In the genomic region with DNA sequence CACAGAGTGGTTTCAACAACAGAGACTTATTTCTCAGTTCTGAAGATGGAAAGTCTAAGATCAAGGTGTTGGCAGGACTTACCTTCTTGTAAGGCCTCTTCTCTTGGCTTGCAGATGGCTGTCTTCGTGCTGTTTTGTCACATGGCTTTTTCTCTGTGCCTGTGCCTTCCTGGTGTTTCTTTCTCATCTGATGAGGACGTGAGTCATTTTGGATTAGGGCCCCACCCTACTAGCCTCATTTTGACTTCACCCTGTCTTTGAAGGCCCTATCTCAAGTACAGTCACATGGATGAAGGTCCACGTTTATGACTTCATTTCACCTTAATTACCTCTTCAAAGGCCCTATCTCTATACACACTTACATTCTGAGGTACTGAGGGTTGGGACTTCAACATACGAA, we compare ENCODE assay signal across 26 cellular contexts. TPM values are rescaled to one million over a fixed set of nuclear protein-coding genes. Genes with fewer than 3 reads are reported as not detected.
DNase-seq lines count a peak whose midpoint lies in the region; ATAC-seq and TF ChIP-seq lines count a peak whose summit lies in the region.
"Had no signal": no experiment of that assay in that cellular context is flagged by ENCODE, and none has a peak within 500 bp of the region (broad histone marks: within the 10 kb centered on the region; RNA-seq: fewer than 3 reads in every experiment).

No MANE protein-coding gene starts in this region.

- WGBS in mammary epithelial cell (ENCODE audit: low coverage, missing lambda C conversion rate) = 82% methylated on average over 4 of the region's 4 CpGs

- H3K9me3 ChIP-seq in mammary epithelial cell (replicated peaks; ENCODE audit: insufficient read depth, low read length) (no peaks in the 10 kb centered on the region), breast epithelium (no peaks in the 10 kb centered on the region), PC-3 (ENCODE audit: low read length) (no peaks in the 10 kb centered on the region), HAP-1 (0 out of 2 replicates have a peak, but pooled peaks cover 2% of the 10 kb centered on the region)
- H3K9me3 ChIP-seq: BLaER1 treated with 17β-estradiol and CSF1 and Interleukin-3, amounts not matched to agents 10 nM and 100 nM had no signal

- no peak for TF ChIP-seq POLR2A in breast epithelium (IDR thresholded peaks at IDR 0.05)

- H3K9ac ChIP-seq in mammary epithelial cell (ENCODE audit: insufficient read depth, low read length) = no peak overlapping the region
- no peak overlapping the region for H3K9ac ChIP-seq in PC-3 (ENCODE audit: low read length)
- H3K9ac ChIP-seq: BLaER1 treated with 17β-estradiol and CSF1 and Interleukin-3, amounts not matched to agents 10 nM and 100 nM had no signal

- H3K27me3 ChIP-seq in mammary epithelial cell (ENCODE audit: insufficient read depth, low read length) (peaks cover 4% of the 10 kb centered on the region), breast epithelium (no peaks in the 10 kb centered on the region), PC-3 (ENCODE audit: low read length) (no peaks in the 10 kb centered on the region), HAP-1 (ENCODE audit: low read depth) (no peaks in the 10 kb centered on the region)
- H3K27me3 ChIP-seq: BLaER1 treated with 17β-estradiol and CSF1 and Interleukin-3, amounts not matched to agents 10 nM and 100 nM; MG63 had no signal

- H2AFZ ChIP-seq in mammary epithelial cell (ENCODE audit: low read depth, low read length) (no peak overlapping the region), PC-3 (ENCODE audit: low read length) (no peak overlapping the region)

- H3K4me1 ChIP-seq in mammary epithelial cell (ENCODE audit: insufficient read depth, low read length) = no peaks in the 10 kb centered on the region
- no peaks in the 10 kb centered on the region for H3K4me1 ChIP-seq in breast epithelium
- no peaks in the 10 kb centered on the region for H3K4me1 ChIP-seq in PC-3 (ENCODE audit: insufficient read depth, low read length)
- no peaks in the 10 kb centered on the region for H3K4me1 ChIP-seq in HAP-1
- H3K4me1 ChIP-seq: BLaER1 treated with 17β-estradiol and CSF1 and Interleukin-3, amounts not matched to agents 10 nM and 100 nM had no signal

- H4K20me1 ChIP-seq in mammary epithelial cell (ENCODE audit: insufficient read depth, low read length) = no peaks in the 10 kb centered on the region
- H4K20me1 ChIP-seq in PC-3 (ENCODE audit: low read length) = no peaks in the 10 kb centered on the region
- H4K20me1 ChIP-seq: BLaER1 treated with 17β-estradiol and CSF1 and Interleukin-3, amounts not matched to agents 10 nM and 100 nM had no signal

- no peaks in the 10 kb centered on the region for H3F3A ChIP-seq in PC-3 (ENCODE audit: low read length, unreplicated experiment)

- no peaks in the 10 kb centered on the region for H3K36me3 Mint-ChIP-seq in activated naive CD4-positive, alpha-beta T cell treated with anti-CD3 and anti-CD28 coated beads, Interleukin-2, amount 50 U/mL, for 72 hours

- CTCF ChIA-PET in mammary epithelial cell (lab: Charles Lee; ENCODE audit: low non-redundant PET) (no interaction called here), PC-3 (lab: Charles Lee) (no interaction called here)

- dilution Hi-C loops in mammary epithelial cell (cut with HindIII; ENCODE audit: low sequenced_read_pairs) = no loop called here

- peak; percentile 4 for DNase-seq in mammary epithelial cell
- no peak for DNase-seq in breast epithelium (ENCODE audit: low spot score in 2 of 2)
- peak; percentile 11 for DNase-seq in PC-3
- DNase-seq in foreskin fibroblast = peak; percentile 5 to 30
- no peak for DNase-seq in HAP-1 (ENCODE audit: low spot score in 2 of 2)
- DNase-seq in stimulated activated CD4-positive, alpha-beta T cell treated with anti-CD3 and anti-CD28 coated beads, Interleukin-2, amount 100 ng/mL, for 48 hours = no peak
- DNase-seq in AG08395 (ENCODE audit: low spot score) = no peak
- DNase-seq in activated naive CD4-positive, alpha-beta T cell treated with anti-CD3 and anti-CD28 coated beads, Interleukin-2, amount 50 U/mL, for 72 hours (ENCODE audit: low spot score in 2 of 2) = no peak
- DNase-seq: 8988T; AML-193; CD4-positive, alpha-beta T cell; GDM1; H7; KBM-7; MG63; NCI-H1105 treated with DMSO at 0.1 percent for 48 hours; NCI-H146; NCI-H2029; NCI-H446; NCI-H524 treated with DMSO at 0.1 percent for 48 hours; NCI-H774; NK-92 treated with Interleukin-12 subunit alpha and Interleukin-12 subunit beta, amount 100 ng/mL, for 24 hours; SHP77 had no signal

- no peak overlapping the region for H3K27ac ChIP-seq in mammary epithelial cell (ENCODE audit: insufficient read depth, low read depth, low read length)
- no peak overlapping the region for H3K27ac ChIP-seq in breast epithelium
- H3K27ac ChIP-seq in PC-3 (ENCODE audit: low read length) = no peak overlapping the region
- H3K27ac ChIP-seq: BLaER1 treated with 17β-estradiol and CSF1 and Interleukin-3, amounts not matched to agents 10 nM and 100 nM; RWPE1 had no signal

- in situ Hi-C loops in mammary epithelial cell (cut with MboI; ENCODE audit: low sequenced_read_pairs in 2 of 2) (no loop called here), HAP-1 (cut with MboI; ENCODE audit: low sequenced_read_pairs) (no loop called here)

- H3K4me3 ChIP-seq in mammary epithelial cell (replicated peaks in 1 of 3; ENCODE audit: insufficient read depth in 1 of 3, low read depth in 2 of 3, low read length in 3 of 3) (no peak overlapping the region), breast epithelium (no peak overlapping the region), PC-3 (ENCODE audit: low read length) (no peak overlapping the region), foreskin fibroblast (ENCODE audit: low read depth in 1 of 2, low read length in 2 of 2) (no peak overlapping the region), HAP-1 (no peak overlapping the region)
- H3K4me3 ChIP-seq: BLaER1 treated with 17β-estradiol and CSF1 and Interleukin-3, amounts not matched to agents 10 nM and 100 nM; GM12878; MG63 had no signal

- no peaks in the 10 kb centered on the region for H3K9me2 ChIP-seq in PC-3 (replicated peaks; ENCODE audit: low read length)

- TF ChIP-seq CTCF in mammary epithelial cell (conservative IDR thresholded peaks at IDR 0.05 in 1 of 2, IDR thresholded peaks at IDR 0.05 in 1 of 2; ENCODE audit: extremely low read depth in 1 of 2, insufficient read depth in 1 of 2, low read depth in 1 of 2, low read length in 2 of 2) = no peak
- TF ChIP-seq CTCF in breast epithelium (IDR thresholded peaks at IDR 0.05) = no peak
- no peak for TF ChIP-seq CTCF in PC-3 (conservative IDR thresholded peaks at IDR 0.05; ENCODE audit: low read depth, low read length)
- no peak for TF ChIP-seq CTCF in foreskin fibroblast (IDR thresholded peaks at IDR 0.05; ENCODE audit: low read depth, low read length)

- H3K4me2 ChIP-seq in mammary epithelial cell (ENCODE audit: insufficient read depth, low read depth, low read length) = no peak overlapping the region
- H3K4me2 ChIP-seq in PC-3 (ENCODE audit: low read length) = no peak overlapping the region
- H3K4me2 ChIP-seq: BLaER1 treated with 17β-estradiol and CSF1 and Interleukin-3, amounts not matched to agents 10 nM and 100 nM had no signal

- H3K79me2 ChIP-seq in mammary epithelial cell (ENCODE audit: insufficient read depth, low read length) = no peaks in the 10 kb centered on the region
- H3K79me2 ChIP-seq in PC-3 (ENCODE audit: low read length) = no peaks in the 10 kb centered on the region

- H3K36me3 ChIP-seq in mammary epithelial cell (ENCODE audit: insufficient read depth, low read length) = no peaks in the 10 kb centered on the region
- H3K36me3 ChIP-seq in breast epithelium = no peaks in the 10 kb centered on the region
- no peaks in the 10 kb centered on the region for H3K36me3 ChIP-seq in PC-3 (ENCODE audit: low read depth, low read length)
- no peaks in the 10 kb centered on the region for H3K36me3 ChIP-seq in HAP-1 (replicated peaks)
- H3K36me3 ChIP-seq: BLaER1 treated with 17β-estradiol and CSF1 and Interleukin-3, amounts not matched to agents 10 nM and 100 nM; MG63 had no signal

- intact Hi-C loops in mammary epithelial cell (cut with micrococcal nuclease) (no loop called here), breast epithelium (cut with DNase I; ENCODE audit: low total_unique reads) (no loop called here), PC-3 (cut with micrococcal nuclease) (no loop called here)

- peaks cover 0 to 4% of the 10 kb centered on the region in 2 donors for H3K9me3 Mint-ChIP-seq in activated naive CD4-positive, alpha-beta T cell treated with anti-CD3 and anti-CD28 coated beads, Interleukin-2, amount 50 U/mL, for 72 hours
- H3K9me3 Mint-ChIP-seq: CD4-positive, alpha-beta T cell had no signal

- POLR2A ChIA-PET in PC-3 (lab: Charles Lee; ENCODE audit: unreplicated experiment) = no interaction called here

- no peak overlapping the region for H3K27ac Mint-ChIP-seq in activated naive CD4-positive, alpha-beta T cell treated with anti-CD3 and anti-CD28 coated beads, Interleukin-2, amount 50 U/mL, for 72 hours
- H3K27ac Mint-ChIP-seq: CD4-positive, alpha-beta T cell had no signal

- no peak for ATAC-seq in PC-3
- ATAC-seq in activated naive CD4-positive, alpha-beta T cell treated with anti-CD3 and anti-CD28 coated beads, Interleukin-2, amount 50 U/mL, for 72 hours = no peak
- ATAC-seq: GM12878 had no signal

- BruUV-seq in mammary epithelial cell (replicated peaks; lab: Mats Ljungman, UMichigan) (no TSS peak), PC-3 (replicated peaks; lab: Mats Ljungman, UMichigan) (no TSS peak)

RNA-seq across cellular contexts. Expression of a gene that starts 41.4 kb away (rescaled TPM):
- total RNA-seq in mammary epithelial cell (under 1 TPM; 0.50 to 0.73 TPM), breast epithelium (100 to 1,000 TPM; 116 to 293 (median 118) TPM), PC-3 (2014; rRNA removed) (0.17 and 0.22 TPM in 2 replicates)
- polyA plus RNA-seq in mammary epithelial cell = 1.2 TPM
- polyA minus RNA-seq in mammary epithelial cell = 0.83 TPM
- 1 to 10 TPM in 1 of 2 donors, under 1 TPM in 1; 0.93 to 2.0 TPM for total RNA-seq in activated naive CD4-positive, alpha-beta T cell treated with anti-CD3 and anti-CD28 coated beads, Interleukin-2, amount 50 U/mL, for 72 hours

Comparison
In these comparisons a context has a peak if more than half of its experiments do, and no peak if none do; other contexts are left out.
1. DNase-seq: peak in mammary epithelial cell (single experiment), PC-3 (single experiment) and foreskin fibroblast (2 of 2); none in breast epithelium (0 of 2), HAP-1 (0 of 2), stimulated activated CD4-positive, alpha-beta T cell treated with anti-CD3 and anti-CD28 coated beads, Interleukin-2, amount 100 ng/mL, for 48 hours (0 of 2), AG08395 (single experiment) and activated naive CD4-positive, alpha-beta T cell treated with anti-CD3 and anti-CD28 coated beads, Interleukin-2, amount 50 U/mL, for 72 hours (0 of 2).
2. RNA of a gene that starts 41.4 kb away (total RNA-seq): 116 to 293 TPM in breast epithelium; 0.93 to 2.0 TPM in activated naive CD4-positive, alpha-beta T cell treated with anti-CD3 and anti-CD28 coated beads, Interleukin-2, amount 50 U/mL, for 72 hours, 0.50 to 0.73 TPM in mammary epithelial cell and 0.17 to 0.22 TPM in PC-3; every median in the first group is over 10 times any median in the second.